14 cellular contexts compared by ENCODE assay signal in genomic region chr6:13681305-13682061, GRCh38. TPM values are rescaled to one million over a fixed set of nuclear protein-coding genes. Genes with fewer than 3 reads are reported as not detected.
A peak's percentile ranks its signal among the peaks of the same experiment; 100 is the strongest.
DNase-seq lines count a peak whose midpoint lies in the region; ATAC-seq and TF ChIP-seq lines count a peak whose summit lies in the region.
"Had no signal": no experiment of that assay in that cellular context is flagged by ENCODE, and none has a peak within 500 bp of the region (broad histone marks: within the 10 kb centered on the region; RNA-seq: fewer than 3 reads in every experiment).

No MANE protein-coding gene starts in this region.

- H3K4me2 ChIP-seq in OCI-LY7 (ENCODE audit: low read length): 0 out of 2 replicates have a peak overlapping the region, but pooled peaks have one; percentile 15

- H2AFZ ChIP-seq in OCI-LY7 (ENCODE audit: low read length): no peak overlapping the region

- H3K4me1 ChIP-seq in OCI-LY7 (ENCODE audit: insufficient read depth, low read length, poor library complexity, severe bottlenecking) (peaks cover 9% of the 10 kb centered on the region), testis (no peaks in the 10 kb centered on the region)

- peaks cover 0 to 3% (median 0%) of the 10 kb centered on the region in 3 donors for H3K27me3 Mint-ChIP-seq in immature natural killer cell (ENCODE audit: low read depth in 3 of 3)

- H3K36me3 Mint-ChIP-seq in immature natural killer cell: peaks cover 3 to 6% (median 4%) of the 10 kb centered on the region in 3 donors

- no peaks in the 10 kb centered on the region for H3K27me3 ChIP-seq in testis
- H3K27me3 ChIP-seq: ascending aorta, right atrium auricular region had no signal

- intact Hi-C loops in OCI-LY7 (cut with micrococcal nuclease; ENCODE audit: unreplicated experiment) (no loop called here), testis (cut with DNase I; ENCODE audit: low total_unique reads) (no loop called here)

- peaks cover 16% of the 10 kb centered on the region; the same call in 1 of the 2 replicates for H3K9me3 ChIP-seq in OCI-LY7 (ENCODE audit: low read length)
- H3K9me3 ChIP-seq in testis: no peaks in the 10 kb centered on the region

- BruUV-seq in OCI-LY7 (replicated peaks; lab: Mats Ljungman, UMichigan): no TSS peak

- H3K27ac Mint-ChIP-seq in immature natural killer cell: peak overlapping the region; percentile 83 to 93 (median 88)
- H3K27ac Mint-ChIP-seq: WTC11 had no signal

- peak overlapping the region; percentile 67 to 77 (median 72) for H3K4me3 Mint-ChIP-seq in immature natural killer cell
- H3K4me3 Mint-ChIP-seq: WTC11 had no signal

- H3K4me1 Mint-ChIP-seq in immature natural killer cell: peaks cover 56 to 74% of the 10 kb centered on the region in 2 donors

- H3K9me2 ChIP-seq in OCI-LY7 (ENCODE audit: insufficient read depth, low read length): no peaks in the 10 kb centered on the region

- 81 to 83% methylated on average over 7 of the region's 7 CpGs for WGBS in testis, 2 donors

- peaks cover 53% of the 10 kb centered on the region for H3K79me2 ChIP-seq in OCI-LY7 (ENCODE audit: insufficient read depth, low read depth, low read length)

- peak; percentile 63 for ATAC-seq in GM21390 (IDR thresholded peaks at IDR 0.05; ENCODE audit: unreplicated experiment)
- no peak for ATAC-seq in HG03196 (IDR thresholded peaks at IDR 0.05; ENCODE audit: unreplicated experiment)
- no peak for ATAC-seq in GM21737 (IDR thresholded peaks at IDR 0.05; ENCODE audit: unreplicated experiment)
- ATAC-seq: WTC11 had no signal

- H3K36me3 ChIP-seq in OCI-LY7 (ENCODE audit: insufficient read depth, low read length): peaks cover 34% of the 10 kb centered on the region
- H3K36me3 ChIP-seq in testis (ENCODE audit: low read depth, missing control alignments): no peaks in the 10 kb centered on the region
- H3K36me3 ChIP-seq: ascending aorta, right atrium auricular region had no signal

- H4K20me1 ChIP-seq in OCI-LY7 (ENCODE audit: insufficient read depth, low read length): no peaks in the 10 kb centered on the region

- POLR2A ChIA-PET in OCI-LY7 (lab: Charles Lee): interaction anchor here (1.1 to 2.3 kb wide), 3 partner anchors 10 to 327 kb away, joined by 3 to 14 read pairs (median 3); no protein-coding TSS in a partner anchor

- peak; percentile 15 for DNase-seq in GM10266 (ENCODE audit: extremely low spot score)
- peak; percentile 11 for DNase-seq in OCI-LY7 (ENCODE audit: low spot score)
- peak; percentile 18 to 27 (median 24) for DNase-seq in immature natural killer cell
- DNase-seq in anterior cingulate cortex (lab: John Stamatoyannopoulos, UW): no peak
- no peak for DNase-seq in testis
- DNase-seq: hippocampal formation, NCI-H2029 treated with DMSO at 0.1 percent for 48 hours, trophoblast cell had no signal

- TF ChIP-seq POLR2A in testis (IDR thresholded peaks at IDR 0.05): no peak

- H3K4me3 ChIP-seq in OCI-LY7 (ENCODE audit: low read depth, low read length, poor library complexity, severe bottlenecking) (no peak overlapping the region), testis (no peak overlapping the region)
- H3K4me3 ChIP-seq: ascending aorta, right atrium auricular region had no signal

- TF ChIP-seq CTCF in GM10266 (IDR thresholded peaks at IDR 0.05; ENCODE audit: control insufficient read depth, insufficient read depth, low read depth, missing control alignments): no peak
- no peak for TF ChIP-seq CTCF in OCI-LY7 (conservative IDR thresholded peaks at IDR 0.05; ENCODE audit: low read length)
- no peak for TF ChIP-seq CTCF in testis (IDR thresholded peaks at IDR 0.05)

- H3K27ac ChIP-seq in OCI-LY7 (ENCODE audit: low read depth, low read length, poor library complexity, severe bottlenecking): no peak overlapping the region
- no peak overlapping the region for H3K27ac ChIP-seq in testis
- H3K27ac ChIP-seq: ascending aorta, right atrium auricular region had no signal

- CTCF ChIA-PET in OCI-LY7 (lab: Charles Lee; ENCODE audit: unreplicated experiment): interaction anchor here (1.1 kb wide), 1 partner anchor 65 kb away, joined by 7 read pairs; no protein-coding TSS in a partner anchor

- peaks cover 0 to 3% (median 0%) of the 10 kb centered on the region in 6 donors for H3K9me3 Mint-ChIP-seq in immature natural killer cell

RNA-seq across cellular contexts. Expression of gene RANBP9, which starts 30.2 kb away (rescaled TPM):
- total RNA-seq in OCI-LY7 (2014; rRNA removed; shearing (Covaris generic)): 20.5 and 22.2 TPM in 2 replicates
- total RNA-seq in OCI-LY7 (2022): 35.0 and 41.6 TPM in 2 replicates
- 1 to 10 TPM; 2.4 to 5.5 (median 3.8) TPM for polyA plus RNA-seq in immature natural killer cell
- total RNA-seq in testis: 100 to 1,000 TPM; 114 to 131 TPM
- polyA plus RNA-seq in testis (ENCODE audit: insufficient read depth, low read depth, low replicate concordance): 265 TPM

Comparison
In these comparisons a context has a peak if more than half of its experiments do, and no peak if none do; other contexts are left out.
1. DNase-seq: peak in GM10266 (single experiment), OCI-LY7 (single experiment) and immature natural killer cell (3 of 3); none in anterior cingulate cortex (0 of 58) and testis (single experiment).